28 cellular contexts compared by ENCODE assay signal in genomic region chr6:150606258-150607043, GRCh38. TPM values are rescaled to one million over a fixed set of nuclear protein-coding genes. Genes with fewer than 3 reads are reported as not detected.
A peak's percentile ranks its signal among the peaks of the same experiment; 100 is the strongest.
DNase-seq lines count a peak whose midpoint lies in the region; ATAC-seq and TF ChIP-seq lines count a peak whose summit lies in the region.
"Had no signal": no experiment of that assay in that cellular context is flagged by ENCODE, and none has a peak within 500 bp of the region (broad histone marks: within the 10 kb centered on the region; RNA-seq: fewer than 3 reads in every experiment).

No MANE protein-coding gene starts in this region.

- WGBS in spleen, 5 donors = 49 to 72% (median 60%) methylated on average over 4 of the region's 4 CpGs
- WGBS in stomach, 5 donors = 49 to 70% (median 63%) methylated on average over 4 of the region's 4 CpGs

- intact Hi-C loops in activated naive CD4-positive, alpha-beta T cell treated with anti-CD3 and anti-CD28 coated beads for 36 hours (cut with micrococcal nuclease) = no loop called here
- intact Hi-C loops in spleen (cut with DNase I; ENCODE audit: low total_unique reads) = loop anchor here (10.0 kb wide), 1 partner anchor 192 kb away; no protein-coding TSS in a partner anchor
- intact Hi-C loops in stomach (cut with DNase I; ENCODE audit: low total_unique reads) = no loop called here
- intact Hi-C loops in upper lobe of right lung (cut with DNase I) = no loop called here

- peaks cover 94% of the 10 kb centered on the region for H3K79me2 ChIP-seq in OCI-LY1 (ENCODE audit: insufficient read depth, low read length)

- H3K27ac ChIP-seq in OCI-LY1 (ENCODE audit: low read depth, low read length, poor library complexity, severe bottlenecking) (peak overlapping the region; percentile 16), spleen (peak overlapping the region in 5 of 8 donors; percentile 5 to 58 (median 41)), stomach (no peak overlapping the region), upper lobe of right lung (no peak overlapping the region)
- H3K27ac ChIP-seq: body of pancreas, colonic mucosa, gastroesophageal sphincter, neutrophil, Peyer's patch, prostate gland, SJSA1, suprapubic skin had no signal

- TF ChIP-seq EP300 in stomach (IDR thresholded peaks at IDR 0.05) = no peak

- no peaks in the 10 kb centered on the region for H3K9me3 ChIP-seq in OCI-LY1 (ENCODE audit: low read length)
- H3K9me3 ChIP-seq in spleen = no peaks in the 10 kb centered on the region
- H3K9me3 ChIP-seq in stomach = no peaks in the 10 kb centered on the region
- H3K9me3 ChIP-seq in upper lobe of right lung = no peaks in the 10 kb centered on the region
- H3K9me3 ChIP-seq: BE2C, body of pancreas, colonic mucosa, gastroesophageal sphincter, neutrophil, Peyer's patch, prostate gland, SJSA1, suprapubic skin had no signal

- peaks cover 49% of the 10 kb centered on the region for H3K27me3 Mint-ChIP-seq in activated naive CD4-positive, alpha-beta T cell treated with anti-CD3 and anti-CD28 coated beads for 36 hours (ENCODE audit: low read depth)

- TF ChIP-seq CTCF in OCI-LY1 (IDR thresholded peaks at IDR 0.05; ENCODE audit: low read length) (no peak), spleen (IDR thresholded peaks at IDR 0.05 in 8 of 11, conservative IDR thresholded peaks at IDR 0.05 in 3 of 11) (no peak), stomach (IDR thresholded peaks at IDR 0.05) (no peak), upper lobe of right lung (IDR thresholded peaks at IDR 0.05) (no peak)

- no peaks in the 10 kb centered on the region for H4K20me1 ChIP-seq in OCI-LY1 (ENCODE audit: insufficient read depth, low read length)

- no peak overlapping the region for H2AFZ ChIP-seq in OCI-LY1 (ENCODE audit: low read length)

- H3K4me3 ChIP-seq in OCI-LY1 (ENCODE audit: low read depth, low read length, poor library complexity, severe bottlenecking) (no peak overlapping the region), spleen (no peak overlapping the region), stomach (no peak overlapping the region), upper lobe of right lung (no peak overlapping the region)
- H3K4me3 ChIP-seq: body of pancreas, colonic mucosa, gastroesophageal sphincter, lung, Peyer's patch, prostate gland, SJSA1, suprapubic skin had no signal

- H3K4me1 ChIP-seq in OCI-LY1 (ENCODE audit: insufficient read depth, low read length, severe bottlenecking) = peaks cover 93% of the 10 kb centered on the region
- peaks cover 6 to 77% (median 33%) of the 10 kb centered on the region in 6 donors for H3K4me1 ChIP-seq in spleen
- H3K4me1 ChIP-seq in stomach = no peaks in the 10 kb centered on the region
- H3K4me1 ChIP-seq in upper lobe of right lung = peaks cover 8% of the 10 kb centered on the region
- H3K4me1 ChIP-seq: BE2C, body of pancreas, colonic mucosa, Peyer's patch, prostate gland, SJSA1 had no signal

- CTCF ChIA-PET in activated naive CD4-positive, alpha-beta T cell treated with anti-CD3 and anti-CD28 coated beads for 36 hours (lab: Charles Lee) = no interaction called here

- H3K9me3 Mint-ChIP-seq in activated naive CD4-positive, alpha-beta T cell treated with anti-CD3 and anti-CD28 coated beads for 36 hours = no peaks in the 10 kb centered on the region
- H3K9me3 Mint-ChIP-seq: activated CD8-positive, alpha-beta T cell treated with anti-CD3 and anti-CD28 coated beads for 36 hours; effector memory CD8-positive, alpha-beta T cell had no signal

- peaks cover 60% of the 10 kb centered on the region for H3K36me3 ChIP-seq in OCI-LY1 (ENCODE audit: insufficient read depth, low read length)
- H3K36me3 ChIP-seq in spleen = peaks cover 0 to 16% (median 0%) of the 10 kb centered on the region in 6 donors
- no peaks in the 10 kb centered on the region for H3K36me3 ChIP-seq in stomach
- no peaks in the 10 kb centered on the region for H3K36me3 ChIP-seq in upper lobe of right lung
- H3K36me3 ChIP-seq: BE2C, colonic mucosa, gastroesophageal sphincter, neutrophil, Peyer's patch, prostate gland, SJSA1, suprapubic skin had no signal

- no peak for ATAC-seq in GM19452 (IDR thresholded peaks at IDR 0.05; ENCODE audit: unreplicated experiment)
- no peak for ATAC-seq in upper lobe of right lung
- ATAC-seq: activated CD8-positive, alpha-beta T cell treated with anti-CD3 and anti-CD28 coated beads for 36 hours; body of pancreas; effector memory CD8-positive, alpha-beta T cell; gastroesophageal sphincter had no signal

- peak overlapping the region; percentile 3; the same call in 1 of the 2 replicates for H3K4me2 ChIP-seq in OCI-LY1 (ENCODE audit: low read length)

- no peaks in the 10 kb centered on the region for H3K36me3 Mint-ChIP-seq in activated naive CD4-positive, alpha-beta T cell treated with anti-CD3 and anti-CD28 coated beads for 36 hours (ENCODE audit: low read depth)

- no peaks in the 10 kb centered on the region for H3K27me3 ChIP-seq in OCI-LY1 (ENCODE audit: insufficient read depth, low read length)
- H3K27me3 ChIP-seq in spleen (replicated peaks in 1 of 7) = peaks cover 0 to 7% (median 0%) of the 10 kb centered on the region in 7 donors
- peaks cover 0 to 8% (median 0%) of the 10 kb centered on the region in 3 donors for H3K27me3 ChIP-seq in stomach
- H3K27me3 ChIP-seq in upper lobe of right lung = no peaks in the 10 kb centered on the region
- H3K27me3 ChIP-seq: body of pancreas, colonic mucosa, Peyer's patch had no signal

- H3F3A ChIP-seq in OCI-LY1 (ENCODE audit: insufficient read depth, low read length) = no peaks in the 10 kb centered on the region

- no peaks in the 10 kb centered on the region for H3K9me2 ChIP-seq in OCI-LY1 (ENCODE audit: low read depth, low read length)

- TF ChIP-seq POLR2A in spleen (IDR thresholded peaks at IDR 0.05) (no peak), stomach (IDR thresholded peaks at IDR 0.05) (no peak)

- H3K4me1 Mint-ChIP-seq in activated naive CD4-positive, alpha-beta T cell treated with anti-CD3 and anti-CD28 coated beads for 36 hours (ENCODE audit: low read depth) = peaks cover 7% of the 10 kb centered on the region

- DNase-seq in activated naive CD4-positive, alpha-beta T cell treated with anti-CD3 and anti-CD28 coated beads for 36 hours = no peak
- DNase-seq in activated naive CD4-positive, alpha-beta T cell treated with Interleukin-2 at 50 U/mL for 16 hours = no peak
- DNase-seq in left kidney (ENCODE audit: low read depth, low spot score) = peak; percentile 73
- DNase-seq in spleen = no peak
- DNase-seq in stomach = no peak
- DNase-seq in upper lobe of right lung = no peak
- DNase-seq: activated CD4-positive, CD25-positive, alpha-beta regulatory T cell treated with anti-CD3 and anti-CD28 coated beads, Interleukin-2, amount 50 U/mL, for 72 hours; activated CD8-positive, alpha-beta T cell treated with anti-CD3 and anti-CD28 coated beads for 36 hours; BE2C; body of pancreas; colonic mucosa; effector memory CD8-positive, alpha-beta T cell; H7; KBM-7; NCI-H1930; NCI-H510A treated with DMSO at 0.1 percent for 48 hours; Peyer's patch; small intestine; stimulated activated CD4-positive, alpha-beta T cell treated with anti-CD3 and anti-CD28 coated beads, Interleukin-2, amount 100 ng/mL, for 24 hours; T-helper 1 cell had no signal

- peak overlapping the region; percentile 2; the same call in 1 of the 2 replicates for H3K9ac ChIP-seq in OCI-LY1 (ENCODE audit: low read length)

- peak overlapping the region; percentile 10 for H3K27ac Mint-ChIP-seq in activated naive CD4-positive, alpha-beta T cell treated with anti-CD3 and anti-CD28 coated beads for 36 hours
- H3K27ac Mint-ChIP-seq: activated CD8-positive, alpha-beta T cell treated with anti-CD3 and anti-CD28 coated beads for 36 hours had no signal

- H3K4me3 Mint-ChIP-seq in activated naive CD4-positive, alpha-beta T cell treated with anti-CD3 and anti-CD28 coated beads for 36 hours = no peak overlapping the region
- H3K4me3 Mint-ChIP-seq: activated CD8-positive, alpha-beta T cell treated with anti-CD3 and anti-CD28 coated beads for 36 hours; effector memory CD8-positive, alpha-beta T cell had no signal

RNA-seq across cellular contexts. Expression of gene PLEKHG1, which starts 6.8 kb away (rescaled TPM):
- 10 to 100 TPM; 10.8 to 11.1 TPM for total RNA-seq in activated naive CD4-positive, alpha-beta T cell treated with anti-CD3 and anti-CD28 coated beads for 36 hours
- total RNA-seq in spleen = 100 to 1,000 TPM; 130 to 361 (median 197) TPM
- polyA plus RNA-seq in spleen = 10 to 100 TPM; 14.2 to 26.7 (median 17.1) TPM
- 10 to 100 TPM in 4 of 5 donors, 1 to 10 TPM in 1; 9.3 to 92.9 (median 13.0) TPM for total RNA-seq in stomach
- 1 to 10 TPM; 1.9 to 2.6 (median 2.2) TPM for polyA plus RNA-seq in stomach
- 34.6 TPM for total RNA-seq in upper lobe of right lung

Comparison
In these comparisons a context has a peak if more than half of its experiments do, and no peak if none do; other contexts are left out.
1. H3K27ac ChIP-seq: peak in OCI-LY1 (single experiment) and spleen (5 of 8); none in stomach (0 of 5) and upper lobe of right lung (single experiment).